ENCODE assay signal across 31 cellular contexts in genomic region chr10:93148476-93148875, GRCh38.
"Had no signal": no experiment of that assay in that cellular context is flagged by ENCODE, and none has a peak within 500 bp of the region (broad histone marks: within the 10 kb centered on the region; RNA-seq: fewer than 3 reads in every experiment).

No MANE protein-coding gene starts in this region.

- H3K27me3 ChIP-seq: neural progenitor cell, ovary, right lobe of liver, sigmoid colon, suprapubic skin, testis, tibial artery, transverse colon, upper lobe of left lung, vagina had no signal

- H3K4me3 Mint-ChIP-seq: naive thymus-derived CD4-positive, alpha-beta T cell; natural killer cell; nephron; neural progenitor cell; stimulated activated memory B cell treated with anti-CD40 and anti-IgM and Interleukin-4, amounts not matched to agents 10 μg/mL and 1 μg/mL and 100 μg/mL, for 72 hours; stimulated activated naive CD8-positive, alpha-beta T cell treated with anti-CD3 and anti-CD28 coated beads, Interleukin-15, Interleukin-2, amounts not matched to agents 100 ng/mL and 50 ng/mL, for 24 hours had no signal

- H3K9me3 ChIP-seq: ovary, psoas muscle, right lobe of liver, suprapubic skin, testis, tibial artery, transverse colon, upper lobe of left lung, vagina had no signal

- H2AFZ ChIP-seq: neural progenitor cell, parathyroid adenoma had no signal

- DNase-seq: naive thymus-derived CD4-positive, alpha-beta T cell; natural killer cell; occipital lobe; ovary; posterior cingulate gyrus; psoas muscle; right cardiac atrium; right lobe of liver; sigmoid colon; spleen; stimulated activated CD4-positive, alpha-beta T cell treated with anti-CD3 and anti-CD28 coated beads, Interleukin-12 subunit alpha, Interleukin-12 subunit beta, amount 100 ng/mL, for 4 hours; stimulated activated CD4-positive, alpha-beta T cell treated with anti-CD3 and anti-CD28 coated beads, Interleukin-1b, Interleukin-23, amount 100 ng/mL, for 48 hours; stimulated activated CD4-positive, alpha-beta T cell treated with anti-CD3 and anti-CD28 coated beads, Interleukin-4, amount 100 ng/mL, for 1 hour; stimulated activated CD4-positive, alpha-beta T cell treated with anti-CD3 and anti-CD28 coated beads, Interleukin-4, amount 100 ng/mL, for 4 hours; stimulated activated CD8-positive, alpha-beta memory T cell treated with anti-CD3 and anti-CD28 coated beads, Interleukin-4, amount 100 ng/mL, for 48 hours; stimulated activated naive CD4-positive, alpha-beta T cell; substantia nigra; testis; tibial artery; transverse colon; upper lobe of left lung had no signal

- H3K36me3 Mint-ChIP-seq: natural killer cell; neural progenitor cell; stimulated activated memory B cell treated with anti-CD40 and anti-IgM and Interleukin-4, amounts not matched to agents 10 μg/mL and 1 μg/mL and 100 μg/mL, for 72 hours had no signal

- H3K79me2 ChIP-seq: parathyroid adenoma had no signal

- H3K9me3 Mint-ChIP-seq: natural killer cell; stimulated activated memory B cell treated with anti-CD40 and anti-IgM and Interleukin-4, amounts not matched to agents 10 μg/mL and 1 μg/mL and 100 μg/mL, for 72 hours had no signal

- H3K36me3 ChIP-seq: neural progenitor cell, ovary, right lobe of liver, sigmoid colon, spleen, suprapubic skin, tibial artery, transverse colon, upper lobe of left lung, vagina had no signal

- ATAC-seq: naive thymus-derived CD4-positive, alpha-beta T cell; natural killer cell; psoas muscle; right cardiac atrium; right lobe of liver; stimulated activated memory B cell treated with anti-CD40 and anti-IgM and Interleukin-4, amounts not matched to agents 10 μg/mL and 1 μg/mL and 100 μg/mL, for 72 hours had no signal

- H3K9ac ChIP-seq: neural progenitor cell, parathyroid adenoma had no signal

- H3K4me1 Mint-ChIP-seq: natural killer cell; stimulated activated memory B cell treated with anti-CD40 and anti-IgM and Interleukin-4, amounts not matched to agents 10 μg/mL and 1 μg/mL and 100 μg/mL, for 72 hours had no signal

- H3K27ac ChIP-seq: neural progenitor cell, ovary, parathyroid adenoma, psoas muscle, right lobe of liver, sigmoid colon, skin epidermis, spleen, suprapubic skin, testis, tibial artery, transverse colon, upper lobe of left lung, vagina had no signal

- H3K4me1 ChIP-seq: parathyroid adenoma, psoas muscle, right lobe of liver, spleen, testis, transverse colon, upper lobe of left lung had no signal

- H3K27ac Mint-ChIP-seq: naive thymus-derived CD4-positive, alpha-beta T cell; natural killer cell; nephron; neural progenitor cell; progenitor cell of endocrine pancreas; stimulated activated memory B cell treated with anti-CD40 and anti-IgM and Interleukin-4, amounts not matched to agents 10 μg/mL and 1 μg/mL and 100 μg/mL, for 72 hours; stimulated activated naive CD8-positive, alpha-beta T cell treated with anti-CD3 and anti-CD28 coated beads, Interleukin-15, Interleukin-2, amounts not matched to agents 100 ng/mL and 50 ng/mL, for 24 hours had no signal

- H3K4me3 ChIP-seq: neural progenitor cell, ovary, psoas muscle, right lobe of liver, sigmoid colon, skin epidermis, smooth muscle cell, spleen, suprapubic skin, testis, tibial artery, transverse colon, upper lobe of left lung, vagina had no signal

- H3K4me2 ChIP-seq: neural progenitor cell, smooth muscle cell had no signal
